ENCODE assay signal across 8 cellular contexts in genomic region chr5:133240425-133241091, GRCh38.
DNase-seq lines count a peak whose midpoint lies in the region; ATAC-seq and TF ChIP-seq lines count a peak whose summit lies in the region.

No MANE protein-coding gene starts in this region.

- H3K36me3 ChIP-seq in adrenal gland (replicated peaks in 1 of 2) (no peaks in the 10 kb centered on the region), lung (ENCODE audit: control insufficient read depth in 2 of 2, insufficient read depth in 2 of 2, low read length in 2 of 2) (no peaks in the 10 kb centered on the region)

- DNase-seq in ELF-1 (ENCODE audit: low read depth, low spot score) (peak; percentile 12), NCI-H146 (lab: John Stamatoyannopoulos, UW) (peak; percentile 87), adrenal gland (peak; percentile 77 to 94 (median 91)), lung (ENCODE audit: low spot score) (no peak), NCI-H526 (lab: John Stamatoyannopoulos, UW) (no peak), DMS153 (lab: John Stamatoyannopoulos, UW) (no peak), ureter (ENCODE audit: low spot score) (no peak)

- no peak for TF ChIP-seq CTCF in adrenal gland (IDR thresholded peaks at IDR 0.05)
- no peak for TF ChIP-seq CTCF in lung (IDR thresholded peaks at IDR 0.05; ENCODE audit: control extremely low read depth, extremely low read depth)

- H3K4me1 ChIP-seq in adrenal gland (replicated peaks in 1 of 2): no peaks in the 10 kb centered on the region
- peaks cover 0 to 16% of the 10 kb centered on the region in 2 donors for H3K4me1 ChIP-seq in lung (ENCODE audit: control insufficient read depth in 2 of 2, insufficient read depth in 2 of 2, low read length in 2 of 2)

- H3K4me3 ChIP-seq in adrenal gland (no peak overlapping the region), lung (no peak overlapping the region)

- WGBS in adrenal gland, 4 donors: 50 to 74% (median 63%) methylated on average over 6 to 9 of the region's 9 CpGs
- 77 to 80% methylated on average over 9 of the region's 9 CpGs for WGBS in lung, 2 donors

- TF ChIP-seq POLR2A in adrenal gland (IDR thresholded peaks at IDR 0.05): peak in 1 of 2 donors; percentile 60

- ATAC-seq in GM21576 (IDR thresholded peaks at IDR 0.05; ENCODE audit: unreplicated experiment) (peak; percentile 52), lung (ENCODE audit: insufficient read depth, low FRiP score) (peak; percentile 35)

- H3K9me3 ChIP-seq in adrenal gland (replicated peaks in 1 of 3) (no peaks in the 10 kb centered on the region), lung (ENCODE audit: control insufficient read depth in 2 of 2, insufficient read depth in 1 of 2, low read length in 1 of 2) (no peaks in the 10 kb centered on the region)

- H3K27me3 ChIP-seq in adrenal gland (no peaks in the 10 kb centered on the region), lung (ENCODE audit: control insufficient read depth, insufficient read depth) (no peaks in the 10 kb centered on the region)

- intact Hi-C loops in adrenal gland (cut with DNase I): loop anchor here in 1 of 2 donors (10.0 kb wide), 1 partner anchor 126 kb away; no protein-coding TSS in a partner anchor

- H3K27ac ChIP-seq in adrenal gland: peak overlapping the region in 1 of 5 donors; percentile 37
- H3K27ac ChIP-seq in lung (ENCODE audit: low read depth in 1 of 2, low read length in 1 of 2): peak overlapping the region in 1 of 2 donors; percentile 18

Comparison
In these comparisons a context has a peak if more than half of its experiments do, and no peak if none do; other contexts are left out.
1. DNase-seq: peak in ELF-1 (single experiment), NCI-H146 (single experiment) and adrenal gland (7 of 7); none in lung (single experiment), NCI-H526 (0 of 2), DMS153 (single experiment) and ureter (single experiment).